Comparison of ENCODE assay signal across 1 cellular context in the genomic region with DNA sequence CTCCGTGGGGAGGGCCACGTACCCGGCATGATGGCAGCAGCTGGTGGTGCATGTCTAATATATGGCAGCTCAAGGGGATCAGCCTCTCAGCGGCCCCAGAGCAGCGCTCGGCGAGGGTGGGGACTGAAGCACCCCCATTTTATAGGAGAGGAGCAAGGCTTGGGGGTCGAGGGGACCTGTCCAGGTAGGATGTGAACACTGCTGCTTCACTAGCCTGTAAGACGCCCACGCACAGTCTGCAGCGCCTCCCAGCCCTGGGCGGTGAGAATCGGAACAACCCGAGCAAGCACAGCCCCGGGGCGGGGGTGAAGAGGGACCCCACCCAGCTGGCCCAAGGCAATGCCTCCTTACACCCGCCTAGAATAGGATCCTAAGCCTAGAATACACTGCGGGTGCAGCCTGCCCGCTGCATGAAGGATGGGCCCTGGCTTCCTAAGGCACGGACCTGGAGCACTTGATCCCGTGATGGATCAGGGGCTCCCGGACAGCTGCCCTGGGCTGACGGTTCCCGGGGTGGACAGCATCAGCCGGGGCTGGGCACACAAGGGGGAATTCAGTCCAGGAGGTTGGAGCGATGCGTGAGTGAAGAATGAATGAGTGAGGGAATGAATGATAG.
TF ChIP-seq lines count a peak whose summit lies in the region.

No MANE protein-coding gene starts in this region.

TF ChIP-seq in HepG2, 621 proteins besides CTCF, POLR2A, EP300 and RAD21 (continued from another document):
- 0 out of 4 replicates have a peak, but pooled peaks of 1 of the 2 experiments have one; percentile 27 for TF ChIP-seq HMGXB4 (CRISPR knock-in tag; IDR thresholded peaks at IDR 0.05; ENCODE audit: borderline replicate concordance in 1 of 2, low read depth in 1 of 2)
- TF ChIP-seq RAD51 (IDR thresholded peaks at IDR 0.05; ENCODE audit: borderline replicate concordance), result no peak
- TF ChIP-seq HNF1B (CRISPR knock-in tag; IDR thresholded peaks at IDR 0.05), result 0 out of 2 replicates have a peak, but pooled peaks have one; percentile 33
- TF ChIP-seq RXRB (CRISPR knock-in tag; IDR thresholded peaks at IDR 0.05; ENCODE audit: borderline replicate concordance), result 0 out of 2 replicates have a peak, but pooled peaks have one; percentile 19
- TF ChIP-seq TBL1XR1 (IDR thresholded peaks at IDR 0.05; ENCODE audit: borderline replicate concordance, low read length, partially characterized antibody), result no peak
- no peak for TF ChIP-seq MTA1 (CRISPR knock-in tag; IDR thresholded peaks at IDR 0.05; ENCODE audit: borderline replicate concordance)
- TF ChIP-seq SYNCRIP (IDR thresholded peaks at IDR 0.05; ENCODE audit: insufficient read depth, low read depth, low read length), result no peak
- no peak for TF ChIP-seq CENPX (CRISPR knock-in tag; IDR thresholded peaks at IDR 0.05)
- TF ChIP-seq ZNF280B (CRISPR knock-in tag; IDR thresholded peaks at IDR 0.05; ENCODE audit: borderline replicate concordance), result 0 out of 2 replicates have a peak, but pooled peaks have one; percentile 6
- TF ChIP-seq BRCA1 (CRISPR knock-in tag; IDR thresholded peaks at IDR 0.05), result no peak
- no peak for TF ChIP-seq SNRNP70 (IDR thresholded peaks at IDR 0.05; ENCODE audit: low read depth, low read length)
- no peak for TF ChIP-seq ZNF441 (CRISPR knock-in tag; IDR thresholded peaks at IDR 0.05; ENCODE audit: borderline replicate concordance)
- TF ChIP-seq ZNF235 (CRISPR knock-in tag; IDR thresholded peaks at IDR 0.05; ENCODE audit: borderline replicate concordance), result no peak
- TF ChIP-seq ZGPAT (CRISPR knock-in tag; IDR thresholded peaks at IDR 0.05), result no peak
- no peak for TF ChIP-seq CBX5 (CRISPR knock-in tag; IDR thresholded peaks at IDR 0.05; ENCODE audit: borderline replicate concordance)
- TF ChIP-seq GABPB1 (CRISPR knock-in tag; IDR thresholded peaks at IDR 0.05), result 0 out of 2 replicates have a peak, but pooled peaks have one; percentile 25
- TF ChIP-seq, protein P1, sequence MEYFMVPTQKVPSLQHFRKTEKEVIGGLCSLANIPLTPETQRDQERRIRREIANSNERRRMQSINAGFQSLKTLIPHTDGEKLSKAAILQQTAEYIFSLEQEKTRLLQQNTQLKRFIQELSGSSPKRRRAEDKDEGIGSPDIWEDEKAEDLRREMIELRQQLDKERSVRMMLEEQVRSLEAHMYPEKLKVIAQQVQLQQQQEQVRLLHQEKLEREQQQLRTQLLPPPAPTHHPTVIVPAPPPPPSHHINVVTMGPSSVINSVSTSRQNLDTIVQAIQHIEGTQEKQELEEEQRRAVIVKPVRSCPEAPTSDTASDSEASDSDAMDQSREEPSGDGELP (IDR thresholded peaks at IDR 0.05; ENCODE audit: borderline replicate concordance, low read depth), result peak; percentile 18; the same call in 1 of the 2 replicates
- no peak for TF ChIP-seq KLF11 (CRISPR knock-in tag; IDR thresholded peaks at IDR 0.05)
- no peak for TF ChIP-seq KLF6 (CRISPR knock-in tag; IDR thresholded peaks at IDR 0.05)
- no peak for TF ChIP-seq ZIK1 (CRISPR knock-in tag; IDR thresholded peaks at IDR 0.05; ENCODE audit: borderline replicate concordance, low read depth)
- TF ChIP-seq SOX6 (IDR thresholded peaks at IDR 0.05), result no peak
- TF ChIP-seq SOX6 (CRISPR knock-in tag; IDR thresholded peaks at IDR 0.05), result no peak
- no peak for TF ChIP-seq ZNF382 (CRISPR knock-in tag; IDR thresholded peaks at IDR 0.05; ENCODE audit: borderline replicate concordance)
- TF ChIP-seq ZNF468 (CRISPR knock-in tag; IDR thresholded peaks at IDR 0.05), result no peak
- TF ChIP-seq ZNF598 (CRISPR knock-in tag; IDR thresholded peaks at IDR 0.05; ENCODE audit: borderline replicate concordance), result no peak
- TF ChIP-seq YY1 (IDR thresholded peaks at IDR 0.05; ENCODE audit: insufficient read depth, insufficient replicate concordance, low read depth, low read length), result peak; percentile 20
- no peak for TF ChIP-seq REPIN1 (CRISPR knock-in tag; IDR thresholded peaks at IDR 0.05; ENCODE audit: borderline replicate concordance, low read depth)
- TF ChIP-seq ATF4 (CRISPR knock-in tag; IDR thresholded peaks at IDR 0.05), result no peak
- no peak for TF ChIP-seq PCBP1 (IDR thresholded peaks at IDR 0.05; ENCODE audit: borderline replicate concordance, low read depth, low read length)
- TF ChIP-seq RBFOX2 (IDR thresholded peaks at IDR 0.05; ENCODE audit: low read depth, low read length), result peak; percentile 52
- no peak for TF ChIP-seq ZNF800 (CRISPR knock-in tag; IDR thresholded peaks at IDR 0.05)
- no peak for TF ChIP-seq CEBPG (CRISPR knock-in tag; IDR thresholded peaks at IDR 0.05)
- TF ChIP-seq KDM5B (CRISPR knock-in tag; IDR thresholded peaks at IDR 0.05; ENCODE audit: borderline replicate concordance), result no peak
- no peak for TF ChIP-seq GLMP (CRISPR knock-in tag; IDR thresholded peaks at IDR 0.05; ENCODE audit: borderline replicate concordance)
- peak; percentile 31; the same call in 1 of the 2 replicates for TF ChIP-seq ZBTB7B (CRISPR knock-in tag; IDR thresholded peaks at IDR 0.05)
- no peak for TF ChIP-seq NONO (IDR thresholded peaks at IDR 0.05)
- no peak for TF ChIP-seq NONO (CRISPR knock-in tag; conservative IDR thresholded peaks at IDR 0.05)
- 0 out of 2 replicates have a peak, but pooled peaks have one; percentile 17 for TF ChIP-seq HOXA3 (CRISPR knock-in tag; IDR thresholded peaks at IDR 0.05)
- 0 out of 2 replicates have a peak, but pooled peaks have one; percentile 22 for TF ChIP-seq SAP130 (CRISPR knock-in tag; IDR thresholded peaks at IDR 0.05; ENCODE audit: low read depth)
- no peak for TF ChIP-seq SIN3A (IDR thresholded peaks at IDR 0.05; ENCODE audit: borderline replicate concordance, low read depth, low read length)
- TF ChIP-seq HMG20B (CRISPR knock-in tag; conservative IDR thresholded peaks at IDR 0.05), result no peak
- TF ChIP-seq RARA (CRISPR knock-in tag; IDR thresholded peaks at IDR 0.05), result no peak
- no peak for TF ChIP-seq PHF8 (CRISPR knock-in tag; IDR thresholded peaks at IDR 0.05)
- no peak for TF ChIP-seq KMT2A (CRISPR knock-in tag; IDR thresholded peaks at IDR 0.05)
